ENCODE assay signal across 8 cellular contexts in the genomic region with DNA sequence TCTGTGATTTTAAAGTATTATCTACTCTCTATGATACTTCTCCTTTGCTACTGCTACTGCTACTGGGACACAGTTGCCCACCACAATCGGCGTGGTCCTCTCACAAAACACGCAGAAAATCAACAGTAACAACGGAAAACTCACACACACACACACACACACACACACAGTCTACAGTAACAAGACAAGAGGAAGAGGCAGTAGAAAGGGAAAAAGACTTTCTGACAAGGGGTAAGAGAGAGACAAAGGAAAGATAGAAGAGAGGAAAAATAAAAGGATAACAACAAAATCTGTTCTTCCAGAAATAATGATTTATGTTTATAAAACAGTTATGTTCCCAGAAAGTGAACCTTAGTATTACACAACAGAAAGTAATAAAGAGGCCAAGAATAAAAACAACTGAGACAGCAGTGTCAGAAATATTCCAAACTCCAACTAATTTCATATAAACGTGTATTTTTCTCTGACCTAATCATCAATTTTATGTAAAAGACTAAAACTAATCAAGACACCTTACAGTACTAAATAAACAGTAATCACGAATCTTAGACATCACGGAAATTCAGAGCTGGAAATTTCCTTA. TPM values are rescaled to one million over a fixed set of nuclear protein-coding genes. Genes with fewer than 3 reads are reported as not detected.
DNase-seq lines count a peak whose midpoint lies in the region; FAIRE-seq and TF ChIP-seq lines count a peak whose summit lies in the region.

No MANE protein-coding gene starts in this region.

- peaks cover 32% of the 10 kb centered on the region for H3K4me1 Mint-ChIP-seq in activated CD4-positive, alpha-beta T cell treated with anti-CD3 and anti-CD28 coated beads, Interleukin-2, amount 10 ng/mL, durations not matched to agents 24 days and 14 days
- peaks cover 44% of the 10 kb centered on the region for H3K4me1 Mint-ChIP-seq in activated T-helper 1 cell treated with anti-CD3 and anti-CD28 coated beads, Interleukin-12 subunit alpha, Interleukin-12 subunit beta, Interleukin-2, Interleukin-4 antibody, amounts not matched to agents 30 ng/mL and 10 ng/mL and 1 ng/mL, durations not matched to agents 14 hours and 24 hours and 36 hours (ENCODE audit: low read depth)

- dilution Hi-C loops in keratinocyte (cut with MboI; ENCODE audit: extremely low pct_ligation_motif_present, low sequenced_read_pairs): no loop called here

- H3K4me3 Mint-ChIP-seq in activated CD4-positive, alpha-beta T cell treated with anti-CD3 and anti-CD28 coated beads, Interleukin-2, amount 10 ng/mL, durations not matched to agents 24 days and 14 days: peak overlapping the region; percentile 93
- H3K4me3 Mint-ChIP-seq in activated T-helper 1 cell treated with anti-CD3 and anti-CD28 coated beads, Interleukin-12 subunit alpha, Interleukin-12 subunit beta, Interleukin-2, Interleukin-4 antibody, amounts not matched to agents 30 ng/mL and 10 ng/mL and 1 ng/mL, durations not matched to agents 14 hours and 24 hours and 36 hours: peak overlapping the region; percentile 93

- no peaks in the 10 kb centered on the region for H3K36me3 ChIP-seq in keratinocyte (ENCODE audit: control insufficient read depth in 2 of 2, extremely low read depth in 1 of 2, insufficient read depth in 2 of 2, low read length in 2 of 2)
- H3K36me3 ChIP-seq in testis (ENCODE audit: low read depth, missing control alignments): no peaks in the 10 kb centered on the region

- H3K9me1 ChIP-seq in keratinocyte (ENCODE audit: control insufficient read depth, extremely low read depth, insufficient read depth, low read length): peaks cover 4% of the 10 kb centered on the region

- no peak for TF ChIP-seq CTCF in keratinocyte (optimal IDR thresholded peaks at IDR 0.05 in 1 of 3, IDR thresholded peaks at IDR 0.05 in 1 of 3, conservative IDR thresholded peaks at IDR 0.05 in 1 of 3; ENCODE audit: extremely low read depth in 1 of 3, insufficient read depth in 2 of 3, low read length in 3 of 3)
- no peak for TF ChIP-seq CTCF in testis (IDR thresholded peaks at IDR 0.05)

- no peak for TF ChIP-seq POLR2A in testis (IDR thresholded peaks at IDR 0.05)

- H4K20me1 ChIP-seq in keratinocyte (ENCODE audit: control insufficient read depth, extremely low read depth, insufficient read depth, low read length): peaks cover 7% of the 10 kb centered on the region

- H3K79me2 ChIP-seq in keratinocyte (ENCODE audit: control insufficient read depth, insufficient read depth, low read length): peaks cover 71% of the 10 kb centered on the region

- H3K9me3 ChIP-seq in keratinocyte (ENCODE audit: control insufficient read depth, low read depth, low read length) (no peaks in the 10 kb centered on the region), testis (no peaks in the 10 kb centered on the region)

- peak overlapping the region; percentile 84 for H3K9ac ChIP-seq in keratinocyte (ENCODE audit: control insufficient read depth, extremely low read depth, insufficient read depth, low read length)

- H3K27me3 Mint-ChIP-seq in activated CD4-positive, alpha-beta T cell treated with anti-CD3 and anti-CD28 coated beads, Interleukin-2, amount 10 ng/mL, durations not matched to agents 24 days and 14 days: no peaks in the 10 kb centered on the region
- no peaks in the 10 kb centered on the region for H3K27me3 Mint-ChIP-seq in activated T-helper 1 cell treated with anti-CD3 and anti-CD28 coated beads, Interleukin-12 subunit alpha, Interleukin-12 subunit beta, Interleukin-2, Interleukin-4 antibody, amounts not matched to agents 30 ng/mL and 10 ng/mL and 1 ng/mL, durations not matched to agents 14 hours and 24 hours and 36 hours (ENCODE audit: insufficient read depth)

- H3K9me3 Mint-ChIP-seq in activated CD4-positive, alpha-beta T cell treated with anti-CD3 and anti-CD28 coated beads, Interleukin-2, amount 10 ng/mL, durations not matched to agents 24 days and 14 days: no peaks in the 10 kb centered on the region
- H3K9me3 Mint-ChIP-seq in activated T-helper 1 cell treated with anti-CD3 and anti-CD28 coated beads, Interleukin-12 subunit alpha, Interleukin-12 subunit beta, Interleukin-2, Interleukin-4 antibody, amounts not matched to agents 30 ng/mL and 10 ng/mL and 1 ng/mL, durations not matched to agents 14 hours and 24 hours and 36 hours: no peaks in the 10 kb centered on the region

- H3K27ac Mint-ChIP-seq in activated CD4-positive, alpha-beta T cell treated with anti-CD3 and anti-CD28 coated beads, Interleukin-2, amount 10 ng/mL, durations not matched to agents 24 days and 14 days: peak overlapping the region; percentile 89
- peak overlapping the region; percentile 87 for H3K27ac Mint-ChIP-seq in activated T-helper 1 cell treated with anti-CD3 and anti-CD28 coated beads, Interleukin-12 subunit alpha, Interleukin-12 subunit beta, Interleukin-2, Interleukin-4 antibody, amounts not matched to agents 30 ng/mL and 10 ng/mL and 1 ng/mL, durations not matched to agents 14 hours and 24 hours and 36 hours

- no peaks in the 10 kb centered on the region for H3K27me3 ChIP-seq in keratinocyte (ENCODE audit: control insufficient read depth, extremely low read depth, insufficient read depth, low read length)
- H3K27me3 ChIP-seq in testis: no peaks in the 10 kb centered on the region

- WGBS in testis, 2 donors: 2 to 6% methylated on average over 7 of the region's 7 CpGs

- DNase-seq in activated CD4-positive, alpha-beta T cell treated with anti-CD3 and anti-CD28 coated beads, Interleukin-2, amount 10 ng/mL, durations not matched to agents 24 days and 14 days: peak; percentile 64
- DNase-seq in activated CD4-positive, alpha-beta T cell treated with anti-CD3 and anti-CD28 coated beads for 4 hours: no peak
- DNase-seq in activated T-helper 1 cell treated with anti-CD3 and anti-CD28 coated beads, Interleukin-12 subunit alpha, Interleukin-12 subunit beta, Interleukin-2, Interleukin-4 antibody, amounts not matched to agents 30 ng/mL and 10 ng/mL and 1 ng/mL, durations not matched to agents 14 hours and 24 hours and 36 hours (ENCODE audit: low spot score): no peak
- DNase-seq in keratinocyte (ENCODE audit: low read depth, low spot score): no peak
- no peak for DNase-seq in testis
- no peak for DNase-seq in stimulated activated naive CD4-positive, alpha-beta T cell treated with Interleukin-2 at 50 U/mL for 16 hours (lab: John Stamatoyannopoulos, UW)
- DNase-seq in NOMO-1 (lab: John Stamatoyannopoulos, UW; ENCODE audit: unreplicated experiment in 2 of 2): no peak
- DNase-seq in SW 1271 (lab: John Stamatoyannopoulos, UW): no peak

- FAIRE-seq in keratinocyte (lab: Jason Lieb, UNC): no peak

- H3K27ac ChIP-seq in keratinocyte (ENCODE audit: control insufficient read depth, insufficient read depth, low read length) (peak overlapping the region; percentile 89), testis (peak overlapping the region; percentile 94 to 98)

- intact Hi-C loops in activated CD4-positive, alpha-beta T cell treated with anti-CD3 and anti-CD28 coated beads, Interleukin-2, amount 10 ng/mL, durations not matched to agents 24 days and 14 days (cut with micrococcal nuclease): loop anchor here (2.0 to 5.0 kb wide), 3 partner anchors 14 to 76 kb away; no protein-coding TSS in a partner anchor
- intact Hi-C loops in activated T-helper 1 cell treated with anti-CD3 and anti-CD28 coated beads, Interleukin-12 subunit alpha, Interleukin-12 subunit beta, Interleukin-2, Interleukin-4 antibody, amounts not matched to agents 30 ng/mL and 10 ng/mL and 1 ng/mL, durations not matched to agents 14 hours and 24 hours and 36 hours (cut with micrococcal nuclease): loop anchor here (2.0 kb wide), 1 partner anchor 84 kb away; no protein-coding TSS in a partner anchor
- intact Hi-C loops in testis (cut with DNase I; ENCODE audit: low total_unique reads): no loop called here

- H3K4me2 ChIP-seq in keratinocyte (ENCODE audit: control insufficient read depth, extremely low read depth, insufficient read depth, low read depth, low read length): peak overlapping the region; percentile 97

- H3K4me1 ChIP-seq in keratinocyte (ENCODE audit: control insufficient read depth, extremely low read depth, insufficient read depth, low read length): peaks cover 14% of the 10 kb centered on the region
- H3K4me1 ChIP-seq in testis: peaks cover 6% of the 10 kb centered on the region

- no peak overlapping the region for H2AFZ ChIP-seq in keratinocyte (ENCODE audit: control insufficient read depth, low read length)

- H3K4me3 ChIP-seq in keratinocyte (ENCODE audit: control insufficient read depth in 2 of 3, extremely low read depth in 1 of 3, insufficient read depth in 2 of 3, low read depth in 1 of 3, low read length in 3 of 3) (peak overlapping the region; percentile 86 to 95 (median 93)), testis (no peak overlapping the region)

- H3K36me3 Mint-ChIP-seq in activated CD4-positive, alpha-beta T cell treated with anti-CD3 and anti-CD28 coated beads, Interleukin-2, amount 10 ng/mL, durations not matched to agents 24 days and 14 days (ENCODE audit: low read depth): peaks cover 10% of the 10 kb centered on the region
- H3K36me3 Mint-ChIP-seq in activated T-helper 1 cell treated with anti-CD3 and anti-CD28 coated beads, Interleukin-12 subunit alpha, Interleukin-12 subunit beta, Interleukin-2, Interleukin-4 antibody, amounts not matched to agents 30 ng/mL and 10 ng/mL and 1 ng/mL, durations not matched to agents 14 hours and 24 hours and 36 hours (ENCODE audit: low read depth): peaks cover 11% of the 10 kb centered on the region

RNA-seq across cellular contexts. Expression of gene RANBP9, which starts 2.9 kb away (rescaled TPM):
- 52.6 and 56.2 TPM in 2 replicates for total RNA-seq in activated CD4-positive, alpha-beta T cell treated with anti-CD3 and anti-CD28 coated beads, Interleukin-2, amount 10 ng/mL, durations not matched to agents 24 days and 14 days
- total RNA-seq in activated T-helper 1 cell treated with anti-CD3 and anti-CD28 coated beads, Interleukin-12 subunit alpha, Interleukin-12 subunit beta, Interleukin-2, Interleukin-4 antibody, amounts not matched to agents 30 ng/mL and 10 ng/mL and 1 ng/mL, durations not matched to agents 14 hours and 24 hours and 36 hours: 58.4 and 60.1 TPM in 2 replicates
- polyA plus RNA-seq in keratinocyte (26.0 to 36.7 TPM (median 36.6 TPM) in 3 replicates), testis (ENCODE audit: insufficient read depth, low read depth, low replicate concordance) (265 TPM)
- 31.0 TPM for polyA plus RNA-seq in keratinocyte (2011; ENCODE audit: low read depth)
- polyA plus RNA-seq in keratinocyte (2011; cell fraction: cytosol; rRNA removed): 30.8 and 57.5 TPM in 2 replicates
- polyA plus RNA-seq in keratinocyte (2011; cell fraction: nucleus; rRNA removed): 44.2 and 49.2 TPM in 2 replicates
- polyA plus RNA-seq in keratinocyte (2012; ENCODE audit: low replicate concordance): 28.8 and 46.5 TPM in 2 replicates
- polyA minus RNA-seq in keratinocyte: 5.7 to 40.2 TPM (median 16.2 TPM) in 3 replicates
- 21.1 TPM for polyA minus RNA-seq in keratinocyte (2011; cell fraction: cytosol; rRNA and poly(A)+ RNA removed)
- 11.3 and 28.2 TPM in 2 replicates for polyA minus RNA-seq in keratinocyte (2011; cell fraction: nucleus; rRNA and poly(A)+ RNA removed)
- total RNA-seq in testis: 100 to 1,000 TPM; 114 to 131 TPM

Comparison
In these comparisons a context has a peak if more than half of its experiments do, and no peak if none do; other contexts are left out.
1. H3K4me3 ChIP-seq: peak in keratinocyte (3 of 3); none in testis (0 of 2).